In genomic region chr12:124392991-124393790, GRCh38 we compare ENCODE assay signal across 8 cellular contexts.
A peak's percentile ranks its signal among the peaks of the same experiment; 100 is the strongest.
DNase-seq lines count a peak whose midpoint lies in the region; ATAC-seq and TF ChIP-seq lines count a peak whose summit lies in the region.

No MANE protein-coding gene starts in this region.

- in situ Hi-C loops in Panc1 (cut with HindIII; ENCODE audit: low pct_unique_long_range_greater_than_20kb, low sequenced_read_pairs): no loop called here

- peaks cover 56% of the 10 kb centered on the region for H3K4me1 Mint-ChIP-seq in Calu3 (ENCODE audit: low read depth, unreplicated experiment)

- H3K4me2 ChIP-seq in osteoblast (ENCODE audit: insufficient read depth, low read length): peak overlapping the region; percentile 13

- no peak overlapping the region for H2AFZ ChIP-seq in osteoblast (ENCODE audit: low read length)

- no peaks in the 10 kb centered on the region for H3K9me3 Mint-ChIP-seq in Calu3 (ENCODE audit: low read depth, unreplicated experiment)

- no peak overlapping the region for H3K4me3 Mint-ChIP-seq in Calu3 (ENCODE audit: low read depth, unreplicated experiment)

- intact Hi-C loops in Calu3 (cut with micrococcal nuclease; ENCODE audit: unreplicated experiment) (loop anchor here (10.0 kb wide), 1 partner anchor 358 kb away; no protein-coding TSS in a partner anchor), Panc1 (cut with micrococcal nuclease; ENCODE audit: unreplicated experiment) (loop anchor here (10.0 kb wide), 1 partner anchor 172 kb away; the partner anchor contains the start of gene NCOR2)

- peaks cover 7% of the 10 kb centered on the region for H3K79me2 ChIP-seq in osteoblast (ENCODE audit: insufficient read depth, low read length)

- BruUV-seq in Calu3 (replicated peaks; lab: Mats Ljungman, UMichigan): no TSS peak
- BruUV-seq in Panc1 (replicated peaks; lab: Mats Ljungman, UMichigan): no TSS peak

- no peak for TF ChIP-seq CTCF in Calu3 (IDR thresholded peaks at IDR 0.05; ENCODE audit: unreplicated experiment)
- TF ChIP-seq CTCF in Panc1 (IDR thresholded peaks at IDR 0.05): no peak
- no peak for TF ChIP-seq CTCF in fibroblast of pulmonary artery (IDR thresholded peaks at IDR 0.05; ENCODE audit: low read length, missing control alignments)
- no peak for TF ChIP-seq CTCF in osteoblast (IDR thresholded peaks at IDR 0.05; ENCODE audit: extremely low read depth, low read depth, low read length)

- ATAC-seq in Panc1 (peak; percentile 55), HG03457 (IDR thresholded peaks at IDR 0.05; ENCODE audit: unreplicated experiment) (no peak), GM21515 (IDR thresholded peaks at IDR 0.05; ENCODE audit: unreplicated experiment) (no peak)

- H3K27me3 Mint-ChIP-seq in Calu3 (ENCODE audit: unreplicated experiment): no peaks in the 10 kb centered on the region

- H3K27me3 ChIP-seq in Panc1 (ENCODE audit: control insufficient read depth, insufficient read depth, low read length): no peaks in the 10 kb centered on the region
- no peaks in the 10 kb centered on the region for H3K27me3 ChIP-seq in osteoblast (ENCODE audit: insufficient read depth, low read length)
- H3K27me3 ChIP-seq in effector memory CD4-positive, alpha-beta T cell (replicated peaks; ENCODE audit: control insufficient read depth, insufficient read depth, low read length, poor library complexity, severe bottlenecking): no peaks in the 10 kb centered on the region

- H3K4me3 ChIP-seq in Panc1 (ENCODE audit: low read depth in 2 of 2, low read length in 2 of 2): no peak overlapping the region
- H3K4me3 ChIP-seq in fibroblast of pulmonary artery (replicated peaks; ENCODE audit: low read depth, low read length): no peak overlapping the region
- no peak overlapping the region for H3K4me3 ChIP-seq in osteoblast (ENCODE audit: insufficient read depth, low read length)
- H3K4me3 ChIP-seq in effector memory CD4-positive, alpha-beta T cell (ENCODE audit: insufficient read depth, low read depth, low read length, poor library complexity, severe bottlenecking): no peak overlapping the region

- DNase-seq in Calu3: peak; percentile 66
- DNase-seq in Panc1 (ENCODE audit: low read depth, low spot score): no peak
- DNase-seq in fibroblast of pulmonary artery (ENCODE audit: low read depth): peak; percentile 87
- peak; percentile 99 for DNase-seq in osteoblast (ENCODE audit: insufficient read length, low spot score, missing footprints)
- DNase-seq in effector memory CD4-positive, alpha-beta T cell: no peak
- no peak for DNase-seq in NCI-H524 treated with DMSO at 0.1 percent for 48 hours (lab: John Stamatoyannopoulos, UW)

- POLR2A ChIA-PET in Panc1 (lab: Charles Lee): no interaction called here

- H4K20me1 ChIP-seq in osteoblast (ENCODE audit: insufficient read depth, low read length): peaks cover 26% of the 10 kb centered on the region

- H3K36me3 ChIP-seq in Panc1 (ENCODE audit: control insufficient read depth, insufficient read depth, low read length) (no peaks in the 10 kb centered on the region), osteoblast (ENCODE audit: insufficient read depth, low read length) (peaks cover 21% of the 10 kb centered on the region)
- H3K36me3 ChIP-seq in effector memory CD4-positive, alpha-beta T cell (ENCODE audit: control insufficient read depth, insufficient read depth, low read length): peaks cover 40% of the 10 kb centered on the region

- H3K27ac ChIP-seq in Panc1 (ENCODE audit: low read length): peak overlapping the region; percentile 94
- H3K27ac ChIP-seq in osteoblast (ENCODE audit: low read depth, low read length): peak overlapping the region; percentile 42
- no peak overlapping the region for H3K27ac ChIP-seq in effector memory CD4-positive, alpha-beta T cell (ENCODE audit: insufficient read depth, low read length, poor library complexity, severe bottlenecking)

- peak overlapping the region; percentile 77 for H3K27ac Mint-ChIP-seq in Calu3 (ENCODE audit: unreplicated experiment)

- peaks cover 85% of the 10 kb centered on the region for H3K4me1 ChIP-seq in Panc1 (ENCODE audit: control insufficient read depth, insufficient read depth, low read length)
- peaks cover 48% of the 10 kb centered on the region for H3K4me1 ChIP-seq in osteoblast (ENCODE audit: insufficient read depth, low read length)
- peaks cover 15% of the 10 kb centered on the region for H3K4me1 ChIP-seq in effector memory CD4-positive, alpha-beta T cell (ENCODE audit: control insufficient read depth, insufficient read depth, low read length, poor library complexity, severe bottlenecking)

- H3K9me3 ChIP-seq in Panc1 (ENCODE audit: control insufficient read depth, insufficient read depth, low read depth, low read length) (no peaks in the 10 kb centered on the region), osteoblast (ENCODE audit: low read depth, low read length) (no peaks in the 10 kb centered on the region)
- no peaks in the 10 kb centered on the region for H3K9me3 ChIP-seq in effector memory CD4-positive, alpha-beta T cell (ENCODE audit: control insufficient read depth, low read length)

- H3K36me3 Mint-ChIP-seq in Calu3 (ENCODE audit: insufficient read depth, unreplicated experiment): peaks cover 88% of the 10 kb centered on the region

- CTCF ChIA-PET in Calu3 (lab: Charles Lee): interaction anchor here (0.6 kb wide), 2 partner anchors 342 to 684 kb away, joined by 3 to 4 read pairs; no protein-coding TSS in a partner anchor
- CTCF ChIA-PET in Panc1 (lab: Charles Lee): interaction anchor here (0.6 to 0.9 kb wide), 2 partner anchors 173 to 378 kb away, joined by 3 to 5 read pairs; no protein-coding TSS in a partner anchor

Comparison
In these comparisons a context has a peak if more than half of its experiments do, and no peak if none do; other contexts are left out.
1. DNase-seq: peak in Calu3 (single experiment), fibroblast of pulmonary artery (single experiment) and osteoblast (single experiment); none in Panc1 (single experiment), effector memory CD4-positive, alpha-beta T cell (0 of 3) and NCI-H524 treated with DMSO at 0.1 percent for 48 hours (single experiment).